ENCODE assay signal across 21 cellular contexts in genomic region chr15:82553846-82554245, GRCh38.
"Had no signal": no experiment of that assay in that cellular context is flagged by ENCODE, and none has a peak within 500 bp of the region (broad histone marks: within the 10 kb centered on the region; RNA-seq: fewer than 3 reads in every experiment).

No MANE protein-coding gene starts in this region.

- H3K36me3 ChIP-seq: adrenal gland had no signal

- ATAC-seq: activated CD8-positive, alpha-beta T cell treated with anti-CD3 and anti-CD28 coated beads, Interleukin-2, amount 10 ng/mL, durations not matched to agents 7 days and 5 days; T-helper 17 cell; WTC11 had no signal

- H3K4me3 ChIP-seq: adrenal gland had no signal

- H3K9me3 Mint-ChIP-seq: activated naive CD8-positive, alpha-beta T cell treated with anti-CD3 and anti-CD28 coated beads, Interleukin-2, amount 10 ng/mL, durations not matched to agents 7 days and 5 days; WTC11 had no signal

- H3K4me1 Mint-ChIP-seq: activated naive CD8-positive, alpha-beta T cell treated with anti-CD3 and anti-CD28 coated beads, Interleukin-2, amount 10 ng/mL, durations not matched to agents 7 days and 5 days had no signal

- H3K9me3 ChIP-seq: adrenal gland had no signal

- H3K27ac Mint-ChIP-seq: activated CD8-positive, alpha-beta T cell treated with anti-CD3 and anti-CD28 coated beads, Interleukin-2, amount 10 ng/mL, durations not matched to agents 7 days and 5 days; activated naive CD8-positive, alpha-beta T cell treated with anti-CD3 and anti-CD28 coated beads, Interleukin-2, amount 10 ng/mL, durations not matched to agents 7 days and 5 days; T-helper 17 cell; WTC11 had no signal

- H3K27ac ChIP-seq: adrenal gland had no signal

- H3K36me3 Mint-ChIP-seq: activated naive CD8-positive, alpha-beta T cell treated with anti-CD3 and anti-CD28 coated beads, Interleukin-2, amount 10 ng/mL, durations not matched to agents 7 days and 5 days; WTC11 had no signal

- H3K4me3 Mint-ChIP-seq: activated CD8-positive, alpha-beta T cell treated with anti-CD3 and anti-CD28 coated beads, Interleukin-2, amount 10 ng/mL, durations not matched to agents 7 days and 5 days; activated naive CD8-positive, alpha-beta T cell treated with anti-CD3 and anti-CD28 coated beads, Interleukin-2, amount 10 ng/mL, durations not matched to agents 7 days and 5 days; T-helper 17 cell; WTC11 had no signal

- DNase-seq: activated CD4-positive, alpha-beta T cell treated with anti-CD3 and anti-CD28 coated beads for 48 hours; activated CD4-positive, alpha-beta T cell treated with anti-CD3 and anti-CD28 coated beads, Interleukin-2, amount 50 U/mL, for 4 hours; activated CD4-positive, CD25-positive, alpha-beta regulatory T cell treated with anti-CD3 and anti-CD28 coated beads, Interleukin-2, amount 50 U/mL, for 72 hours; activated CD8-positive, alpha-beta memory T cell treated with anti-CD3 and anti-CD28 coated beads, Interleukin-2, amount 50 U/mL, for 48 hours; activated CD8-positive, alpha-beta T cell treated with anti-CD3 and anti-CD28 coated beads, Interleukin-2, amount 10 ng/mL, durations not matched to agents 7 days and 5 days; activated naive CD4-positive, alpha-beta T cell treated with anti-CD3 and anti-CD28 coated beads, Interleukin-2, amount 50 U/mL, for 16 hours; activated naive CD8-positive, alpha-beta T cell treated with anti-CD3 and anti-CD28 coated beads, Interleukin-2, amount 10 ng/mL, durations not matched to agents 7 days and 5 days; activated T-cell treated with anti-CD3 and anti-CD28 coated beads, Interleukin-2, amount 50 U/mL, for 1 hour; IMR-90; Kasumi-1; KBM-7; NCI-H1048; NCI-H146; NCI-H187 treated with DMSO at 0.1 percent for 48 hours; NCI-H2081 treated with DMSO at 0.1 percent for 48 hours; NCI-H446; SIG-M5; T-helper 17 cell; T-helper 9 cell had no signal

- H3K4me1 ChIP-seq: adrenal gland had no signal

- H3K27me3 ChIP-seq: adrenal gland had no signal
